Comparison of ENCODE assay signal across 1 cellular context in the genomic region with DNA sequence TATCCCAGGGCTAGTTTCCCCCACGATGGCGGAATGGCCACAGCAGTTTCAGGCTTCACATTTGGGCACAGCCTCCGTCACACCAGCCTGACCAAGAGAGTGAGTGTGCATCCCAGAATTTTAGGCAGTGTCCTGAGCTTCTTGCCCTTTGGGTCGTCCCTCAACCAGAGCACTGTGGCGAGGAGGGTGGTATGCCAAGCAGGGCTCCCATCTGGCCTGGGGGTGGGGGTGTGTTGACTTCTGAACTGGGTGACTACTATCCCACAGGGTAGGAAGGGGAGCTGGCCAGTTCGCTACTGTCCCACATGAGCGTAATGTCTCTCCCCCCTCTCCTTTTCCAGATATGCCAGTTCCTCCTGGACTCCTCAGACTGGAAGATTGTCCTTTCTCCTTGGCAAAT.
TF ChIP-seq lines count a peak whose summit lies in the region.

No MANE protein-coding gene starts in this region.

TF ChIP-seq in GM23338, 12 proteins besides CTCF, POLR2A, EP300 and RAD21 (continued from another document):
- TF ChIP-seq, protein P1, sequence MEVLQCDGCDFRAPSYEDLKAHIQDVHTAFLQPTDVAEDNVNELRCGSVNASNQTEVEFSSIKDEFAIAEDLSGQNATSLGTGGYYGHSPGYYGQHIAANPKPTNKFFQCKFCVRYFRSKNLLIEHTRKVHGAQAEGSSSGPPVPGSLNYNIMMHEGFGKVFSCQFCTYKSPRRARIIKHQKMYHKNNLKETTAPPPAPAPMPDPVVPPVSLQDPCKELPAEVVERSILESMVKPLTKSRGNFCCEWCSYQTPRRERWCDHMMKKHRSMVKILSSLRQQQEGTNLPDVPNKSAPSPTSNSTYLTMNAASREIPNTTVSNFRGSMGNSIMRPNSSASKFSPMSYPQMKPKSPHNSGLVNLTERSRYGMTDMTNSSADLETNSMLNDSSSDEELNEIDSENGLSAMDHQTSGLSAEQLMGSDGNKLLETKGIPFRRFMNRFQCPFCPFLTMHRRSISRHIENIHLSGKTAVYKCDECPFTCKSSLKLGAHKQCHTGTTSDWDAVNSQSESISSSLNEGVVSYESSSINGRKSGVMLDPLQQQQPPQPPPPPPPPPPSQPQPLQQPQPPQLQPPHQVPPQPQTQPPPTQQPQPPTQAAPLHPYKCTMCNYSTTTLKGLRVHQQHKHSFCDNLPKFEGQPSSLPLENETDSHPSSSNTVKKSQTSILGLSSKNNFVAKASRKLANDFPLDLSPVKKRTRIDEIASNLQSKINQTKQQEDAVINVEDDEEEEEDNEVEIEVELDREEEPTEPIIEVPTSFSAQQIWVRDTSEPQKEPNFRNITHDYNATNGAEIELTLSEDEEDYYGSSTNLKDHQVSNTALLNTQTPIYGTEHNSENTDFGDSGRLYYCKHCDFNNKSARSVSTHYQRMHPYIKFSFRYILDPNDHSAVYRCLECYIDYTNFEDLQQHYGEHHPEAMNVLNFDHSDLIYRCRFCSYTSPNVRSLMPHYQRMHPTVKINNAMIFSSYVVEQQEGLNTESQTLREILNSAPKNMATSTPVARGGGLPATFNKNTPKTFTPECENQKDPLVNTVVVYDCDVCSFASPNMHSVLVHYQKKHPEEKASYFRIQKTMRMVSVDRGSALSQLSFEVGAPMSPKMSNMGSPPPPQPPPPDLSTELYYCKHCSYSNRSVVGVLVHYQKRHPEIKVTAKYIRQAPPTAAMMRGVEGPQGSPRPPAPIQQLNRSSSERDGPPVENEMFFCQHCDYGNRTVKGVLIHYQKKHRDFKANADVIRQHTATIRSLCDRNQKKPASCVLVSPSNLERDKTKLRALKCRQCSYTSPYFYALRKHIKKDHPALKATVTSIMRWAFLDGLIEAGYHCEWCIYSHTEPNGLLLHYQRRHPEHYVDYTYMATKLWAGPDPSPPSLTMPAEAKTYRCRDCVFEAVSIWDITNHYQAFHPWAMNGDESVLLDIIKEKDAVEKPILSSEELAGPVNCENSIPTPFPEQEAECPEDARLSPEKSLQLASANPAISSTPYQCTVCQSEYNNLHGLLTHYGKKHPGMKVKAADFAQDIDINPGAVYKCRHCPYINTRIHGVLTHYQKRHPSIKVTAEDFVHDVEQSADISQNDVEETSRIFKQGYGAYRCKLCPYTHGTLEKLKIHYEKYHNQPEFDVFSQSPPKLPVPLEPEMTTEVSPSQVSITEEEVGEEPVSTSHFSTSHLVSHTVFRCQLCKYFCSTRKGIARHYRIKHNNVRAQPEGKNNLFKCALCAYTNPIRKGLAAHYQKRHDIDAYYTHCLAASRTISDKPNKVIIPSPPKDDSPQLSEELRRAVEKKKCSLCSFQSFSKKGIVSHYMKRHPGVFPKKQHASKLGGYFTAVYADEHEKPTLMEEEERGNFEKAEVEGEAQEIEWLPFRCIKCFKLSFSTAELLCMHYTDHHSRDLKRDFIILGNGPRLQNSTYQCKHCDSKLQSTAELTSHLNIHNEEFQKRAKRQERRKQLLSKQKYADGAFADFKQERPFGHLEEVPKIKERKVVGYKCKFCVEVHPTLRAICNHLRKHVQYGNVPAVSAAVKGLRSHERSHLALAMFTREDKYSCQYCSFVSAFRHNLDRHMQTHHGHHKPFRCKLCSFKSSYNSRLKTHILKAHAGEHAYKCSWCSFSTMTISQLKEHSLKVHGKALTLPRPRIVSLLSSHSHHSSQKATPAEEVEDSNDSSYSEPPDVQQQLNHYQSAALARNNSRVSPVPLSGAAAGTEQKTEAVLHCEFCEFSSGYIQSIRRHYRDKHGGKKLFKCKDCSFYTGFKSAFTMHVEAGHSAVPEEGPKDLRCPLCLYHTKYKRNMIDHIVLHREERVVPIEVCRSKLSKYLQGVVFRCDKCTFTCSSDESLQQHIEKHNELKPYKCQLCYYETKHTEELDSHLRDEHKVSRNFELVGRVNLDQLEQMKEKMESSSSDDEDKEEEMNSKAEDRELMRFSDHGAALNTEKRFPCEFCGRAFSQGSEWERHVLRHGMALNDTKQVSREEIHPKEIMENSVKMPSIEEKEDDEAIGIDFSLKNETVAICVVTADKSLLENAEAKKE (CRISPR knock-in tag; IDR thresholded peaks at IDR 0.05), result no peak
- no peak for TF ChIP-seq NANOG (IDR thresholded peaks at IDR 0.05; ENCODE audit: borderline replicate concordance)
- TF ChIP-seq, protein P2, sequence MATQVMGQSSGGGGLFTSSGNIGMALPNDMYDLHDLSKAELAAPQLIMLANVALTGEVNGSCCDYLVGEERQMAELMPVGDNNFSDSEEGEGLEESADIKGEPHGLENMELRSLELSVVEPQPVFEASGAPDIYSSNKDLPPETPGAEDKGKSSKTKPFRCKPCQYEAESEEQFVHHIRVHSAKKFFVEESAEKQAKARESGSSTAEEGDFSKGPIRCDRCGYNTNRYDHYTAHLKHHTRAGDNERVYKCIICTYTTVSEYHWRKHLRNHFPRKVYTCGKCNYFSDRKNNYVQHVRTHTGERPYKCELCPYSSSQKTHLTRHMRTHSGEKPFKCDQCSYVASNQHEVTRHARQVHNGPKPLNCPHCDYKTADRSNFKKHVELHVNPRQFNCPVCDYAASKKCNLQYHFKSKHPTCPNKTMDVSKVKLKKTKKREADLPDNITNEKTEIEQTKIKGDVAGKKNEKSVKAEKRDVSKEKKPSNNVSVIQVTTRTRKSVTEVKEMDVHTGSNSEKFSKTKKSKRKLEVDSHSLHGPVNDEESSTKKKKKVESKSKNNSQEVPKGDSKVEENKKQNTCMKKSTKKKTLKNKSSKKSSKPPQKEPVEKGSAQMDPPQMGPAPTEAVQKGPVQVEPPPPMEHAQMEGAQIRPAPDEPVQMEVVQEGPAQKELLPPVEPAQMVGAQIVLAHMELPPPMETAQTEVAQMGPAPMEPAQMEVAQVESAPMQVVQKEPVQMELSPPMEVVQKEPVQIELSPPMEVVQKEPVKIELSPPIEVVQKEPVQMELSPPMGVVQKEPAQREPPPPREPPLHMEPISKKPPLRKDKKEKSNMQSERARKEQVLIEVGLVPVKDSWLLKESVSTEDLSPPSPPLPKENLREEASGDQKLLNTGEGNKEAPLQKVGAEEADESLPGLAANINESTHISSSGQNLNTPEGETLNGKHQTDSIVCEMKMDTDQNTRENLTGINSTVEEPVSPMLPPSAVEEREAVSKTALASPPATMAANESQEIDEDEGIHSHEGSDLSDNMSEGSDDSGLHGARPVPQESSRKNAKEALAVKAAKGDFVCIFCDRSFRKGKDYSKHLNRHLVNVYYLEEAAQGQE (IDR thresholded peaks at IDR 0.05; ENCODE audit: unreplicated experiment), result no peak
